In genomic region chr6:133746417-133746770, GRCh38 we compare ENCODE assay signal across 17 cellular contexts.
DNase-seq lines count a peak whose midpoint lies in the region; ATAC-seq and TF ChIP-seq lines count a peak whose summit lies in the region.
"Had no signal": no experiment of that assay in that cellular context is flagged by ENCODE, and none has a peak within 500 bp of the region (broad histone marks: within the 10 kb centered on the region; RNA-seq: fewer than 3 reads in every experiment).

No MANE protein-coding gene starts in this region.

- H3K27me3 ChIP-seq in HCT116 (ENCODE audit: insufficient read depth, low read length) (no peaks in the 10 kb centered on the region), PC-9 (ENCODE audit: insufficient read depth, low read depth) (no peaks in the 10 kb centered on the region), right lobe of liver (no peaks in the 10 kb centered on the region)

- peak overlapping the region; percentile 47 for H3K9ac ChIP-seq in HCT116 (ENCODE audit: low read length)
- H3K9ac ChIP-seq: GM23248 had no signal

- H3K27ac ChIP-seq in HCT116 (ENCODE audit: low read depth, low read length), result peak overlapping the region; percentile 90
- peak overlapping the region; percentile 90 for H3K27ac ChIP-seq in PC-9
- peak overlapping the region; percentile 88 for H3K27ac ChIP-seq in epithelial cell of prostate
- no peak overlapping the region for H3K27ac ChIP-seq in right lobe of liver
- H3K27ac ChIP-seq: C4-2B, HL-60 had no signal

- H3K4me3 ChIP-seq in HCT116 (replicated peaks in 1 of 2; ENCODE audit: low read depth in 1 of 2, low read length in 2 of 2) (peak overlapping the region in 1 of 2 experiments; percentile 48; a peak in 3 of 4 replicates), PC-9 (peak overlapping the region; percentile 58), right lobe of liver (no peak overlapping the region)
- H3K4me3 ChIP-seq: GM23248, HAP-1 had no signal

- H2AFZ ChIP-seq in HCT116 (ENCODE audit: low read depth, low read length, poor library complexity, severe bottlenecking) (no peak overlapping the region), PC-9 (peak overlapping the region; percentile 81)
- H2AFZ ChIP-seq: GM23248 had no signal

- H3K9me2 ChIP-seq in HCT116 (ENCODE audit: insufficient read depth) (no peaks in the 10 kb centered on the region), PC-9 (ENCODE audit: insufficient read depth) (no peaks in the 10 kb centered on the region)

- H3K27ac Mint-ChIP-seq in glutamatergic neuron (ENCODE audit: unreplicated experiment), result no peak overlapping the region
- H3K27ac Mint-ChIP-seq: CD4-positive, alpha-beta T cell; IgD-negative memory B cell had no signal

- WGBS in right lobe of liver (ENCODE audit: insufficient coverage, low coverage, low lambda C conversion rate, missing lambda C conversion rate), result 67% methylated on average over 3 of the region's 3 CpGs

- peak overlapping the region; percentile 68 for H3K4me2 ChIP-seq in HCT116 (ENCODE audit: low read length)
- H3K4me2 ChIP-seq in PC-9, result peak overlapping the region; percentile 57

- H3K36me3 ChIP-seq in HCT116 (ENCODE audit: control insufficient read depth in 1 of 2, insufficient read depth in 2 of 2, low read length in 2 of 2) (no peaks in the 10 kb centered on the region), PC-9 (ENCODE audit: low read depth) (no peaks in the 10 kb centered on the region), right lobe of liver (no peaks in the 10 kb centered on the region)
- H3K36me3 ChIP-seq: HAP-1 had no signal

- TF ChIP-seq POLR2A in HCT116 (IDR thresholded peaks at IDR 0.05; ENCODE audit: borderline replicate concordance, extremely low read depth, insufficient read depth, insufficient read length) (no peak), right lobe of liver (IDR thresholded peaks at IDR 0.05) (no peak)

- H3K79me2 ChIP-seq in HCT116 (ENCODE audit: insufficient read depth, low read length) (no peaks in the 10 kb centered on the region), PC-9 (ENCODE audit: low read depth) (no peaks in the 10 kb centered on the region)

- POLR2A ChIA-PET in HCT116 (lab: Charles Lee), result interaction anchor here (0.7 to 1.3 kb wide), 6 partner anchors 9 to 556 kb away, joined by 3 to 6 read pairs (median 5); no protein-coding TSS in a partner anchor
- POLR2A ChIA-PET in PC-9 (lab: Charles Lee; ENCODE audit: unreplicated experiment), result interaction anchor here (0.7 kb wide), 1 partner anchor 101 kb away, joined by 5 read pairs; no protein-coding TSS in a partner anchor

- TF ChIP-seq RAD21 in HCT116 (IDR thresholded peaks at IDR 0.05; ENCODE audit: low read depth), result no peak

- peaks cover 27% of the 10 kb centered on the region for H3F3A ChIP-seq in PC-9 (ENCODE audit: insufficient read depth, low read depth)

- BruUV-seq in HCT116 (replicated peaks; lab: Mats Ljungman, UMichigan) (TSS peak; percentile 93), PC-9 (replicated peaks; lab: Mats Ljungman, UMichigan) (no TSS peak)

- TF ChIP-seq CTCF in HCT116 (IDR thresholded peaks at IDR 0.05 in 2 of 3, conservative IDR thresholded peaks at IDR 0.05 in 1 of 3; ENCODE audit: borderline replicate concordance in 1 of 3, insufficient read depth in 1 of 3, low read depth in 2 of 3, low read length in 2 of 3), result no peak
- TF ChIP-seq CTCF in PC-9 (conservative IDR thresholded peaks at IDR 0.05), result no peak
- no peak for TF ChIP-seq CTCF in glutamatergic neuron (IDR thresholded peaks at IDR 0.05; ENCODE audit: partially characterized antibody, unreplicated experiment)
- TF ChIP-seq CTCF in right lobe of liver (IDR thresholded peaks at IDR 0.05), result no peak

- intact Hi-C loops in HCT116 (cut with micrococcal nuclease) (loop anchor here (5.0 kb wide), 1 partner anchor 171 kb away; no protein-coding TSS in a partner anchor), PC-9 (cut with micrococcal nuclease; ENCODE audit: unreplicated experiment) (loop anchor here (1.0 to 10.0 kb wide), 7 partner anchors 18 to 1792 kb away; partner anchors contain the start of gene CCN2), right lobe of liver (cut with DNase I) (no loop called here)

- peaks cover 3% of the 10 kb centered on the region for H3K27me3 Mint-ChIP-seq in glutamatergic neuron (ENCODE audit: unreplicated experiment)
- H3K27me3 Mint-ChIP-seq: CD4-positive, alpha-beta T cell had no signal

- RAD21 ChIA-PET in HCT116 (lab: Charles Lee; ENCODE audit: low non-redundant PET in 1 of 2, low total read pairs in 2 of 2, uncharacterized antibody in 2 of 2, unreplicated experiment in 2 of 2), result interaction anchor here (0.6 to 1.3 kb wide), 3 partner anchors 17 to 177 kb away, joined by 3 to 7 read pairs (median 5); no protein-coding TSS in a partner anchor

- DNase-seq in HCT116 (ENCODE audit: low read depth, low spot score), result no peak
- DNase-seq in PC-9, result peak in 1 of 2 experiments; percentile 82
- DNase-seq in epithelial cell of prostate (ENCODE audit: low read depth, low spot score), result no peak
- no peak for DNase-seq in glutamatergic neuron
- no peak for DNase-seq in right lobe of liver
- no peak for DNase-seq in NCI-H2107 treated with DMSO at 0.1 percent for 48 hours (lab: John Stamatoyannopoulos, UW; ENCODE audit: unreplicated experiment)
- no peak for DNase-seq in DMS 273 treated with DMSO at 0.1 percent for 48 hours (lab: John Stamatoyannopoulos, UW)
- DNase-seq: AML-193; CD4-positive, alpha-beta T cell; DND-41; EL; GM23248; KG1 had no signal

- H3K36me3 Mint-ChIP-seq in glutamatergic neuron (ENCODE audit: unreplicated experiment), result peaks cover 5% of the 10 kb centered on the region
- H3K36me3 Mint-ChIP-seq: IgD-negative memory B cell had no signal

- peaks cover 6% of the 10 kb centered on the region for H3K4me1 Mint-ChIP-seq in glutamatergic neuron (ENCODE audit: low read depth, unreplicated experiment)
- H3K4me1 Mint-ChIP-seq: IgD-negative memory B cell had no signal

- H3K9me3 ChIP-seq in HCT116 (ENCODE audit: control insufficient read depth in 1 of 2, insufficient read depth in 1 of 2, low read depth in 1 of 2, low read length in 2 of 2) (no peaks in the 10 kb centered on the region), PC-9 (ENCODE audit: insufficient read depth, low read depth) (peaks cover 16% of the 10 kb centered on the region; the same call in 1 of the 2 replicates), right lobe of liver (no peaks in the 10 kb centered on the region)
- H3K9me3 ChIP-seq: HAP-1 had no signal

- H3K4me3 Mint-ChIP-seq in glutamatergic neuron (ENCODE audit: unreplicated experiment), result no peak overlapping the region
- H3K4me3 Mint-ChIP-seq: CD4-positive, alpha-beta T cell; IgD-negative memory B cell had no signal

- H3K9me3 Mint-ChIP-seq in glutamatergic neuron (ENCODE audit: unreplicated experiment), result peaks cover 6% of the 10 kb centered on the region

- CTCF ChIA-PET in HCT116 (lab: Charles Lee) (interaction anchor here (1.0 to 1.6 kb wide), 2 partner anchors 115 to 177 kb away, joined by 5 read pairs; no protein-coding TSS in a partner anchor), PC-9 (lab: Charles Lee) (interaction anchor here (0.6 kb wide), 1 partner anchor 28 kb away, joined by 10 read pairs; no protein-coding TSS in a partner anchor)

- peaks cover 19 to 35% of the 10 kb centered on the region in 2 experiments for H3K4me1 ChIP-seq in HCT116 (ENCODE audit: control insufficient read depth in 1 of 2, insufficient read depth in 2 of 2, low read length in 2 of 2)
- peaks cover 31% of the 10 kb centered on the region for H3K4me1 ChIP-seq in PC-9 (replicated peaks; ENCODE audit: insufficient read depth)
- H3K4me1 ChIP-seq in right lobe of liver, result no peaks in the 10 kb centered on the region
- H3K4me1 ChIP-seq: HAP-1 had no signal

- H4K20me1 ChIP-seq in HCT116 (ENCODE audit: insufficient read depth) (no peaks in the 10 kb centered on the region), PC-9 (ENCODE audit: insufficient read depth) (no peaks in the 10 kb centered on the region)

- ATAC-seq in HCT116 (peak; percentile 3; the same call in 1 of the 2 replicates), right lobe of liver (no peak)

TF ChIP-seq in HCT116, 20 proteins besides CTCF, POLR2A, EP300 and RAD21:
- TF ChIP-seq EZH2 (IDR thresholded peaks at IDR 0.05) (no peak), CBX3 (IDR thresholded peaks at IDR 0.05; ENCODE audit: low read depth) (0 out of 2 replicates have a peak, but pooled peaks have one; percentile 23)

Comparison
In these comparisons a context has a peak if more than half of its experiments do, and no peak if none do; other contexts are left out.
1. H3K27ac ChIP-seq: peak in HCT116 (single experiment), PC-9 (single experiment) and epithelial cell of prostate (single experiment); none in right lobe of liver (0 of 3).
2. intact Hi-C loops: an anchor here in HCT116 (5.0 kb wide) and PC-9 (1.0 to 10.0 kb wide); none called in right lobe of liver.